Comparison of ENCODE assay signal across 9 cellular contexts in the genomic region with DNA sequence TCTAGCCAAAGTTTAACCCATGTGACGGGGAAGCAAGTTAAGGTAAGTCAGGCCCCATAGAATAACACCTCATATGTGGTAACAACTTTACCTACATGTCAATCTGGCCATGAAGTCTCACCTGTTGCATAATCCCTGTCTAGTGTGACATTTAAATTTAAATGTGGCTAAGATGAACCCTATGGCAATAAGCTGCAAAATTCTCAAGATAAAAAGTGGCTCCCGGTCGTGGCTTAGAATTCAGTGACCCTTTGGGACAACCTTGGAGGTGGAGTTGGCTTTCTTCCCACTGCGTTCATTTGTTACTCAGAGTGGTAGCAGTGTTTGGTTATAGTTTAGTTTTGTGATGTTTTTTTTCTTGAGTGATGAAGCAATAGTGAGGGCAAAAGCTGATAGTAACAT.
DNase-seq lines count a peak whose midpoint lies in the region; ATAC-seq, FAIRE-seq and TF ChIP-seq lines count a peak whose summit lies in the region.
"Had no signal": no experiment of that assay in that cellular context is flagged by ENCODE, and none has a peak within 500 bp of the region (broad histone marks: within the 10 kb centered on the region; RNA-seq: fewer than 3 reads in every experiment).

No MANE protein-coding gene starts in this region.

- CTCF ChIA-PET in CD4-positive, alpha-beta memory T cell (lab: Charles Lee; ENCODE audit: partially characterized antibody): interaction anchor here (0.6 to 3.3 kb wide), 9 partner anchors 17 to 777 kb away, joined by 3 to 24 read pairs (median 4); a partner anchor contains a TSS

- no peak for ATAC-seq in HG02759 (IDR thresholded peaks at IDR 0.05; ENCODE audit: unreplicated experiment)

- H3K4me3 ChIP-seq in CD4-positive, alpha-beta memory T cell (ENCODE audit: low read length in 2 of 2): peak overlapping the region in 1 of 2 donors; percentile 0
- H3K4me3 ChIP-seq in SK-N-MC (no peak overlapping the region), esophagus (ENCODE audit: low read depth in 1 of 2, low read length in 2 of 2) (no peak overlapping the region)
- H3K4me3 ChIP-seq: lung had no signal

- no peaks in the 10 kb centered on the region for H3K9me3 ChIP-seq in CD4-positive, alpha-beta memory T cell (ENCODE audit: control insufficient read depth in 1 of 2, low read length in 2 of 2)
- H3K9me3 ChIP-seq in SK-N-MC (ENCODE audit: low read depth, low read length): no peaks in the 10 kb centered on the region
- no peaks in the 10 kb centered on the region for H3K9me3 ChIP-seq in esophagus (ENCODE audit: control insufficient read depth in 2 of 2, insufficient read depth in 1 of 2, low read depth in 1 of 2, low read length in 1 of 2)

- no peak for FAIRE-seq in frontal cortex (lab: Jason Lieb, UNC)

- POLR2A ChIA-PET in CD4-positive, alpha-beta memory T cell (lab: Charles Lee; ENCODE audit: partially characterized antibody): interaction anchor here (0.7 to 2.7 kb wide), 16 partner anchors 8 to 125 kb away, joined by 3 to 86 read pairs (median 5); a partner anchor contains a TSS

- DNase-seq in CD4-positive, alpha-beta memory T cell: peak in 3 of 5 donors; percentile 5 to 46 (median 20)
- DNase-seq in SK-N-MC (ENCODE audit: low read depth, low spot score) (no peak), osteocyte (ENCODE audit: extremely low spot score, unreplicated experiment) (no peak), NCI-H1105 treated with DMSO at 0.1 percent for 48 hours (lab: John Stamatoyannopoulos, UW) (no peak), erythroblast (lab: John Stamatoyannopoulos, UW) (no peak), frontal cortex (ENCODE audit: low spot score in 2 of 2) (no peak)

- H3K27ac Mint-ChIP-seq in CD4-positive, alpha-beta memory T cell: peak overlapping the region; percentile 87 to 98 (median 94)
- H3K27ac Mint-ChIP-seq in osteocyte (ENCODE audit: unreplicated experiment): peak overlapping the region; percentile 97

- TF ChIP-seq POLR2A in erythroblast (IDR thresholded peaks at IDR 0.05; ENCODE audit: low read length): no peak

- peaks cover 0 to 3% of the 10 kb centered on the region in 2 donors for H3K27me3 Mint-ChIP-seq in CD4-positive, alpha-beta memory T cell
- no peaks in the 10 kb centered on the region for H3K27me3 Mint-ChIP-seq in osteocyte (ENCODE audit: unreplicated experiment)

- H3K36me3 ChIP-seq in CD4-positive, alpha-beta memory T cell (ENCODE audit: insufficient read depth, low read length): no peaks in the 10 kb centered on the region
- H3K36me3 ChIP-seq in SK-N-MC (ENCODE audit: insufficient read depth, low read length) (no peaks in the 10 kb centered on the region), esophagus (ENCODE audit: control insufficient read depth in 2 of 2, insufficient read depth in 2 of 2, low read length in 1 of 2) (no peaks in the 10 kb centered on the region)

- intact Hi-C loops in CD4-positive, alpha-beta memory T cell (cut with micrococcal nuclease): loop anchor here (1.0 to 2.0 kb wide), 3 partner anchors 21 to 59 kb away; no protein-coding TSS in a partner anchor

- H3K4me1 ChIP-seq in CD4-positive, alpha-beta memory T cell (ENCODE audit: insufficient read depth, low read length): peaks cover 80% of the 10 kb centered on the region
- no peaks in the 10 kb centered on the region for H3K4me1 ChIP-seq in esophagus (ENCODE audit: control insufficient read depth in 2 of 2, insufficient read depth in 2 of 2, low read length in 1 of 2)

- H3K9me3 Mint-ChIP-seq in CD4-positive, alpha-beta memory T cell: peaks cover 0 to 3% (median 0%) of the 10 kb centered on the region in 8 donors
- H3K9me3 Mint-ChIP-seq in osteocyte (ENCODE audit: unreplicated experiment): no peaks in the 10 kb centered on the region

- WGBS in esophagus, 2 donors: 45 to 52% methylated on average over 4 of the region's 4 CpGs

- no peak overlapping the region for H3K9ac ChIP-seq in SK-N-MC (ENCODE audit: insufficient read length)

- peak overlapping the region; percentile 60 for H3K27ac ChIP-seq in CD4-positive, alpha-beta memory T cell (ENCODE audit: low read depth, low read length)
- peak overlapping the region; percentile 90; the same call in 1 of the 2 replicates for H3K27ac ChIP-seq in SK-N-MC
- peak overlapping the region; percentile 48 to 84 for H3K27ac ChIP-seq in esophagus (ENCODE audit: low read depth in 2 of 2, low read length in 1 of 2)

- peak overlapping the region; percentile 47 to 81 (median 71) for H3K4me3 Mint-ChIP-seq in CD4-positive, alpha-beta memory T cell
- H3K4me3 Mint-ChIP-seq in osteocyte (ENCODE audit: unreplicated experiment): no peak overlapping the region

- peaks cover 55 to 76% (median 63%) of the 10 kb centered on the region in 4 donors for H3K4me1 Mint-ChIP-seq in CD4-positive, alpha-beta memory T cell
- H3K4me1 Mint-ChIP-seq in osteocyte (ENCODE audit: unreplicated experiment): peaks cover 66% of the 10 kb centered on the region

- peaks cover 17% of the 10 kb centered on the region in 2 donors for H3K36me3 Mint-ChIP-seq in CD4-positive, alpha-beta memory T cell
- peaks cover 2% of the 10 kb centered on the region for H3K36me3 Mint-ChIP-seq in osteocyte (ENCODE audit: unreplicated experiment)

- TF ChIP-seq CTCF in osteocyte (IDR thresholded peaks at IDR 0.05): no peak

- no peaks in the 10 kb centered on the region for H3K27me3 ChIP-seq in CD4-positive, alpha-beta memory T cell (ENCODE audit: insufficient read depth, low read length)
- no peaks in the 10 kb centered on the region for H3K27me3 ChIP-seq in esophagus (ENCODE audit: control insufficient read depth in 1 of 2, insufficient read depth in 2 of 2, low read length in 2 of 2)

Comparison
In these comparisons a context has a peak if more than half of its experiments do, and no peak if none do; other contexts are left out.
1. DNase-seq: peak in CD4-positive, alpha-beta memory T cell (3 of 5); none in SK-N-MC (single experiment), osteocyte (single experiment), NCI-H1105 treated with DMSO at 0.1 percent for 48 hours (single experiment), erythroblast (0 of 2) and frontal cortex (0 of 2).
2. Peak in every context shown above with its lines, with median percentiles within 50 percentile points of each other: H3K27ac ChIP-seq.